ENCODE assay signal across 22 cellular contexts in the genomic region with DNA sequence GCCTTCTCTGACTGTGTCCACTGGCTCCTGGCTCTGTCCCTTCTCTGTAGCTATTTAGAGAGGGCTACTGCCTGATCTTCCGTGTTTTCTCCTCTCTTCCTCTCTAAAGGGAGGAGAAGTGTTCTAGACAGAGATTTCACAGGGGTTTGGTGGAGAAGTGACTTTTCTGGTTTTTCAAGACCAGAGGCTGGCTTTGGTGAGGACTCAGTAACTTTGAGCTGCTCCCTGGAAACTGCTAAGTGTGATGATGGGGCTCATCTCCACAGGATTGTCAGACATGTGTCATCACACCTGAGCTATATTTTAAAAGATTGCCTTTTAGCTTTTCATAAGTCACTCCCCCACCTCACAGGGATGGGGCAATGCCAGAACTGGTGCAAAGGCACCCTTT. TPM values are rescaled to one million over a fixed set of nuclear protein-coding genes. Genes with fewer than 3 reads are reported as not detected.
A peak's percentile ranks its signal among the peaks of the same experiment; 100 is the strongest.
DNase-seq lines count a peak whose midpoint lies in the region; ATAC-seq lines count a peak whose summit lies in the region.
"Had no signal": no experiment of that assay in that cellular context is flagged by ENCODE, and none has a peak within 500 bp of the region (broad histone marks: within the 10 kb centered on the region; RNA-seq: fewer than 3 reads in every experiment).

No MANE protein-coding gene starts in this region.

- peak overlapping the region; percentile 25 for H3K27ac Mint-ChIP-seq in activated T-cell treated with anti-CD3 and anti-CD28 coated beads, Interleukin-2, amount 50 U/mL, for 72 hours
- H3K27ac Mint-ChIP-seq: stimulated activated naive CD8-positive, alpha-beta T cell treated with anti-CD3 and anti-CD28 coated beads, Interleukin-15, amount 100 ng/mL, for 72 hours had no signal

- H3K27ac ChIP-seq in cingulate gyrus (ENCODE audit: low read depth, low read length): peak overlapping the region; percentile 15
- H3K27ac ChIP-seq in substantia nigra (ENCODE audit: low read depth, low read length, poor library complexity, severe bottlenecking): peak overlapping the region; percentile 84
- H3K27ac ChIP-seq: gastrocnemius medialis, skin epidermis had no signal

- in situ Hi-C loops in ACHN (cut with HindIII; ENCODE audit: low pct_ligation_motif_present, low pct_unique_long_range_greater_than_20kb, low sequenced_read_pairs): no loop called here

- no peak for DNase-seq in activated T-cell treated with anti-CD3 and anti-CD28 coated beads, Interleukin-2, amount 50 U/mL, for 72 hours
- DNase-seq in activated T-cell treated with anti-CD3 and anti-CD28 coated beads, Interleukin-2, amount 50 U/mL, for 48 hours: no peak
- peak; percentile 31 for DNase-seq in DMS53 treated with DMSO at 0.1 percent for 48 hours (lab: John Stamatoyannopoulos, UW; ENCODE audit: unreplicated experiment)
- no peak for DNase-seq in substantia nigra (lab: John Stamatoyannopoulos, UW)
- no peak for DNase-seq in ACHN
- no peak for DNase-seq in Ammon's horn (ENCODE audit: low spot score)
- DNase-seq: activated CD8-positive, alpha-beta memory T cell treated with anti-CD3 and anti-CD28 coated beads, Interleukin-2, amount 50 U/mL, for 4 hours; C1 segment of cervical spinal cord; erythroblast; gastrocnemius medialis; hypothalamus; NCI-H1092 treated with DMSO at 0.1 percent for 48 hours; NCI-H1930; NCI-H2227 treated with DMSO at 0.1 percent for 48 hours; stimulated activated CD4-positive, alpha-beta T cell treated with anti-CD3 and anti-CD28 coated beads, Interleukin-4, amount 100 ng/mL, for 24 hours; stimulated activated naive CD8-positive, alpha-beta T cell treated with anti-CD3 and anti-CD28 coated beads, Interleukin-15, amount 100 ng/mL, for 72 hours had no signal

- no peak for ATAC-seq in activated T-cell treated with anti-CD3 and anti-CD28 coated beads, Interleukin-2, amount 50 U/mL, for 72 hours (replicated peaks in 1 of 2)
- ATAC-seq in GM19023 (IDR thresholded peaks at IDR 0.05; ENCODE audit: unreplicated experiment): no peak
- ATAC-seq: gastrocnemius medialis had no signal

- peaks cover 4% of the 10 kb centered on the region in 2 donors for H3K9me3 Mint-ChIP-seq in activated T-cell treated with anti-CD3 and anti-CD28 coated beads, Interleukin-2, amount 50 U/mL, for 72 hours

- peaks cover under 1 to 4% of the 10 kb centered on the region in 2 donors for H3K36me3 Mint-ChIP-seq in activated T-cell treated with anti-CD3 and anti-CD28 coated beads, Interleukin-2, amount 50 U/mL, for 72 hours (ENCODE audit: insufficient read depth in 2 of 2)

- no peak overlapping the region for H3K4me3 Mint-ChIP-seq in activated T-cell treated with anti-CD3 and anti-CD28 coated beads, Interleukin-2, amount 50 U/mL, for 72 hours
- H3K4me3 Mint-ChIP-seq: central memory CD8-positive, alpha-beta T cell; stimulated activated naive CD8-positive, alpha-beta T cell treated with anti-CD3 and anti-CD28 coated beads, Interleukin-15, amount 100 ng/mL, for 72 hours had no signal

- no peaks in the 10 kb centered on the region for H3K27me3 Mint-ChIP-seq in activated T-cell treated with anti-CD3 and anti-CD28 coated beads, Interleukin-2, amount 50 U/mL, for 72 hours (ENCODE audit: low read depth)
- H3K27me3 Mint-ChIP-seq: stimulated activated naive CD8-positive, alpha-beta T cell treated with anti-CD3 and anti-CD28 coated beads, Interleukin-15, amount 100 ng/mL, for 72 hours had no signal

- peaks cover 66% of the 10 kb centered on the region for H3K4me1 Mint-ChIP-seq in activated T-cell treated with anti-CD3 and anti-CD28 coated beads, Interleukin-2, amount 50 U/mL, for 72 hours (ENCODE audit: low read depth)

RNA-seq across cellular contexts. Expression of a gene that starts 6.2 kb away (rescaled TPM):
- total RNA-seq in activated T-cell treated with anti-CD3 and anti-CD28 coated beads, Interleukin-2, amount 50 U/mL, for 72 hours: 10 to 100 TPM; 92.6 to 93.8 TPM
- total RNA-seq: H4, HepG2 had no signal
